In the genomic region with DNA sequence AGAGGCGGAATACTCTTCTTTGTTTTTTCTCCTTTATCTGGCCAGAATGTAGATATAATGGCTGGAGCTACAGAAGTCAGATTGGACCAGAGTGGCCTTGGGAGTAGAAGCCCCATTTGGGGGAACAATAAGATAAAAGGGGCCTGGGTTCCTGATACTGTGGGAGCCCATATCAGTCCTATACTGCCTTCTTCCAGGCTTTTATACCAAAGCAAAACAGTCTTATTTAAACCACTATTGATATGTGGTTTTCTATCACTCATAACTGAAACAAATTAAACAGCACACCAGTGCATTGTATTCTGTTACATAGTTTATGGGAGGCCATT, we compare ENCODE assay signal across 1 cellular context.
TF ChIP-seq lines count a peak whose summit lies in the region.

No MANE protein-coding gene starts in this region.

TF ChIP-seq in HEK293T, 16 proteins besides CTCF, POLR2A, EP300 and RAD21 (continued from another document):
- TF ChIP-seq, protein P1, sequence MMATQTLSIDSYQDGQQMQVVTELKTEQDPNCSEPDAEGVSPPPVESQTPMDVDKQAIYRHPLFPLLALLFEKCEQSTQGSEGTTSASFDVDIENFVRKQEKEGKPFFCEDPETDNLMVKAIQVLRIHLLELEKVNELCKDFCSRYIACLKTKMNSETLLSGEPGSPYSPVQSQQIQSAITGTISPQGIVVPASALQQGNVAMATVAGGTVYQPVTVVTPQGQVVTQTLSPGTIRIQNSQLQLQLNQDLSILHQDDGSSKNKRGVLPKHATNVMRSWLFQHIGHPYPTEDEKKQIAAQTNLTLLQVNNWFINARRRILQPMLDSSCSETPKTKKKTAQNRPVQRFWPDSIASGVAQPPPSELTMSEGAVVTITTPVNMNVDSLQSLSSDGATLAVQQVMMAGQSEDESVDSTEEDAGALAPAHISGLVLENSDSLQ (IDR thresholded peaks at IDR 0.05): no peak
- TF ChIP-seq L3MBTL2 (conservative IDR thresholded peaks at IDR 0.05) (no peak), CTBP1 (IDR thresholded peaks at IDR 0.05; ENCODE audit: borderline replicate concordance) (no peak), FOXK2 (IDR thresholded peaks at IDR 0.05) (no peak), ZNF384 (IDR thresholded peaks at IDR 0.05) (no peak), ARNT (IDR thresholded peaks at IDR 0.05) (no peak)
